In genomic region chr1:155128755-155129473, GRCh38 we compare ENCODE assay signal across 8 cellular contexts. TPM values are rescaled to one million over a fixed set of nuclear protein-coding genes. Genes with fewer than 3 reads are reported as not detected.
DNase-seq lines count a peak whose midpoint lies in the region; ATAC-seq and TF ChIP-seq lines count a peak whose summit lies in the region.

No MANE protein-coding gene starts in this region.

- peak; percentile 1 for ATAC-seq in upper lobe of right lung
- ATAC-seq in HG02798 (IDR thresholded peaks at IDR 0.05; ENCODE audit: poor library complexity, unreplicated experiment): no peak
- no peak for ATAC-seq in HG02973 (IDR thresholded peaks at IDR 0.05; ENCODE audit: unreplicated experiment)

- peak overlapping the region; percentile 62 for H3K4me2 ChIP-seq in Karpas-422 (ENCODE audit: low read depth, low read length, poor library complexity, severe bottlenecking)

- no peak overlapping the region for H3K4me3 Mint-ChIP-seq in dendritic cell treated with granulocyte-macrophage colony-stimulating factor and Interleukin-4, amounts not matched to agents 40 ng/mL and 50 ng/mL, for 4 days

- no peaks in the 10 kb centered on the region for H4K20me1 ChIP-seq in Karpas-422 (ENCODE audit: insufficient read depth, low read depth, low read length)

- H3K27me3 ChIP-seq in Karpas-422 (ENCODE audit: low read length): no peaks in the 10 kb centered on the region
- H3K27me3 ChIP-seq in upper lobe of right lung: peaks cover 10% of the 10 kb centered on the region

- peaks cover 77% of the 10 kb centered on the region for H3K27me3 Mint-ChIP-seq in dendritic cell treated with granulocyte-macrophage colony-stimulating factor and Interleukin-4, amounts not matched to agents 40 ng/mL and 50 ng/mL, for 4 days

- 18 to 30% methylated on average over 2 of the region's 14 CpGs for WGBS in mesodermal cell (ENCODE audit: insufficient coverage in 2 of 2), 2 experiments

- peak overlapping the region; percentile 7 for H3K27ac Mint-ChIP-seq in dendritic cell treated with granulocyte-macrophage colony-stimulating factor and Interleukin-4, amounts not matched to agents 40 ng/mL and 50 ng/mL, for 4 days

- no peaks in the 10 kb centered on the region for H3K36me3 ChIP-seq in Karpas-422 (ENCODE audit: insufficient read depth, low read length)
- peaks cover 32% of the 10 kb centered on the region for H3K36me3 ChIP-seq in mesodermal cell (ENCODE audit: control insufficient read depth, insufficient read depth, low read length)
- H3K36me3 ChIP-seq in upper lobe of right lung: peaks cover 25% of the 10 kb centered on the region

- no peak for TF ChIP-seq CTCF in upper lobe of right lung (IDR thresholded peaks at IDR 0.05)

- peaks cover 21% of the 10 kb centered on the region for H3K4me1 ChIP-seq in Karpas-422 (ENCODE audit: low read length)
- peaks cover 52% of the 10 kb centered on the region for H3K4me1 ChIP-seq in mesodermal cell (ENCODE audit: control insufficient read depth, insufficient read depth, low read length, poor library complexity, severe bottlenecking)
- peaks cover 39% of the 10 kb centered on the region for H3K4me1 ChIP-seq in upper lobe of right lung

- no peaks in the 10 kb centered on the region for H3K9me3 Mint-ChIP-seq in dendritic cell treated with granulocyte-macrophage colony-stimulating factor and Interleukin-4, amounts not matched to agents 40 ng/mL and 50 ng/mL, for 4 days

- H3K27ac ChIP-seq in Karpas-422 (ENCODE audit: low read length): no peak overlapping the region
- H3K27ac ChIP-seq in mesodermal cell (ENCODE audit: low read depth, low read length, severe bottlenecking): peak overlapping the region; percentile 72
- peak overlapping the region; percentile 87 for H3K27ac ChIP-seq in upper lobe of right lung

- H3K4me1 Mint-ChIP-seq in dendritic cell treated with granulocyte-macrophage colony-stimulating factor and Interleukin-4, amounts not matched to agents 40 ng/mL and 50 ng/mL, for 4 days (ENCODE audit: low read depth): peaks cover 61% of the 10 kb centered on the region

- H3K36me3 Mint-ChIP-seq in dendritic cell treated with granulocyte-macrophage colony-stimulating factor and Interleukin-4, amounts not matched to agents 40 ng/mL and 50 ng/mL, for 4 days (ENCODE audit: low read depth): no peaks in the 10 kb centered on the region

- H3K9me3 ChIP-seq in Karpas-422 (ENCODE audit: low read length) (no peaks in the 10 kb centered on the region), mesodermal cell (ENCODE audit: control insufficient read depth, low read length) (no peaks in the 10 kb centered on the region), upper lobe of right lung (no peaks in the 10 kb centered on the region)

- peak; percentile 32 for DNase-seq in ACHN
- DNase-seq in Karpas-422: no peak
- DNase-seq in upper lobe of right lung: peak; percentile 72
- no peak for DNase-seq in DMS114 treated with DMSO at 0.1 percent for 48 hours (lab: John Stamatoyannopoulos, UW; ENCODE audit: unreplicated experiment)

- peak overlapping the region; percentile 32; the same call in 1 of the 2 replicates for H3K9ac ChIP-seq in Karpas-422 (ENCODE audit: low read length)

- no peaks in the 10 kb centered on the region for H3K79me2 ChIP-seq in Karpas-422 (ENCODE audit: low read length)

- in situ Hi-C loops in ACHN (cut with HindIII; ENCODE audit: low pct_ligation_motif_present, low pct_unique_long_range_greater_than_20kb, low sequenced_read_pairs): no loop called here

- intact Hi-C loops in dendritic cell treated with granulocyte-macrophage colony-stimulating factor and Interleukin-4, amounts not matched to agents 40 ng/mL and 50 ng/mL, for 4 days (cut with micrococcal nuclease): loop anchor here (5.0 kb wide), 1 partner anchor 38 kb away; no protein-coding TSS in a partner anchor
- intact Hi-C loops in upper lobe of right lung (cut with DNase I): loop anchor here (5.0 kb wide), 1 partner anchor 37 kb away; no protein-coding TSS in a partner anchor

- no peak overlapping the region for H2AFZ ChIP-seq in Karpas-422 (ENCODE audit: low read length)

- H3K9me2 ChIP-seq in Karpas-422 (replicated peaks; ENCODE audit: insufficient read depth, low read length): no peaks in the 10 kb centered on the region

- H3K4me3 ChIP-seq in Karpas-422 (ENCODE audit: low read length) (no peak overlapping the region), mesodermal cell (ENCODE audit: extremely low read depth, insufficient read depth, low read length, poor library complexity, severe bottlenecking) (peak overlapping the region; percentile 58), upper lobe of right lung (peak overlapping the region; percentile 64)

RNA-seq across cellular contexts. Expression of gene EFNA1, which starts 1.2 kb away (rescaled TPM):
- total RNA-seq in Karpas-422 (2014; rRNA removed; shearing (Covaris generic); ENCODE audit: low replicate concordance): not detected in 2 replicates
- 64.7 TPM for polyA plus RNA-seq in mesodermal cell (2013, experiment 1 of 2)
- polyA plus RNA-seq in mesodermal cell (2013, experiment 2 of 2): 43.3 TPM
- total RNA-seq in upper lobe of right lung: 178 TPM

RNA-seq across cellular contexts. Expression of gene SLC50A1, which starts 6.7 kb away (rescaled TPM):
- total RNA-seq in Karpas-422 (2014; rRNA removed; shearing (Covaris generic); ENCODE audit: low replicate concordance): 47.8 and 56.5 TPM in 2 replicates
- polyA plus RNA-seq in mesodermal cell (2013, experiment 1 of 2): 49.2 TPM
- polyA plus RNA-seq in mesodermal cell (2013, experiment 2 of 2): 40.0 TPM
- 44.7 TPM for total RNA-seq in upper lobe of right lung

RNA-seq across cellular contexts. Expression of gene DPM3, which starts 11.4 kb away (rescaled TPM):
- 22.2 and 33.2 TPM in 2 replicates for total RNA-seq in Karpas-422 (2014; rRNA removed; shearing (Covaris generic); ENCODE audit: low replicate concordance)
- 83.5 TPM for polyA plus RNA-seq in mesodermal cell (2013, experiment 1 of 2)
- 71.8 TPM for polyA plus RNA-seq in mesodermal cell (2013, experiment 2 of 2)
- total RNA-seq in upper lobe of right lung: 71.1 TPM

RNA-seq across cellular contexts. Expression of gene KRTCAP2, which starts 44.2 kb away (rescaled TPM):
- 237 and 400 TPM in 2 replicates for total RNA-seq in Karpas-422 (2014; rRNA removed; shearing (Covaris generic); ENCODE audit: low replicate concordance)
- 226 TPM for polyA plus RNA-seq in mesodermal cell (2013, experiment 1 of 2)
- 191 TPM for polyA plus RNA-seq in mesodermal cell (2013, experiment 2 of 2)
- total RNA-seq in upper lobe of right lung: 130 TPM

RNA-seq across cellular contexts. Expression of gene TRIM46, which starts 44.7 kb away (rescaled TPM):
- 5.1 and 19.2 TPM in 2 replicates for total RNA-seq in Karpas-422 (2014; rRNA removed; shearing (Covaris generic); ENCODE audit: low replicate concordance)
- polyA plus RNA-seq in mesodermal cell (2013, experiment 1 of 2): 9.1 TPM
- 6.5 TPM for polyA plus RNA-seq in mesodermal cell (2013, experiment 2 of 2)
- 0.43 TPM for total RNA-seq in upper lobe of right lung

Comparison
In these comparisons a context has a peak if more than half of its experiments do, and no peak if none do; other contexts are left out.
1. DNase-seq: peak in ACHN (single experiment) and upper lobe of right lung (single experiment); none in Karpas-422 (single experiment) and DMS114 treated with DMSO at 0.1 percent for 48 hours (single experiment).
2. RNA of gene EFNA1, which starts 1.2 kb away (total RNA-seq): 178 TPM in upper lobe of right lung (single experiment); not detected in Karpas-422; every median in the first group is over 100 times any median in the second.